Comparison of ENCODE assay signal across 7 cellular contexts in the genomic region with DNA sequence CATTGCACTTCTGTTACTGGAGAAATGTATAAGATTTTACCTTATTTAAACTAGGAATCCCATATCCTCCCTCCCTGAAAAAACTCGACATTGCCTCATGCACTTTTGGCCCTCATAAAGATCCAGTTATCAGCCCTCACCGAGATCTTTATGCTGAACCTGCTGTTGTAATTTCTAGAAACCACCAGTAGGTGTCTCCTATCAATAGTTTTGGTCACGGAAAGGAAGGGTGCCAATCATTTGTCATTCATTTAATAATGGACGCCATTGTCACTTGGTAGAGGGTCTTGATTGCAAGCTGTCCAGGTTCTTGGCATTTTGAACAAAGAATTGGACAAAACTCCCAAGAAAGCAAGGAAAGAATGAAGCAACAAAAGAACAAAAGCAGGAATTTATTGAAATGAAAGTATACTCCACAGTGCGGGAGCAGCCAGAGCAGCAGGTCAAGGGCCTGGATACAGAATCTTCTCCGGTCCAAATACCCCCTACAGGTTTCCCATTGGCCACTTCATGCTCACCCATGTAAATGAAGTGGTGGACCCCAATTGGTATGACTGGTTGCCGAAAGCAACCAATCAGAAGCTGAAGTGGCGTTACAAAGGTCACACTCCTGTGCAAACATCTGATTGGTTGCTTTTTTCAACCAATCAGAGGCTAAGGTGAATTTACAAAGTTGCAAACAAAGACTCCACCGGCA.
A peak's percentile ranks its signal among the peaks of the same experiment; 100 is the strongest.
DNase-seq lines count a peak whose midpoint lies in the region; ATAC-seq, FAIRE-seq and TF ChIP-seq lines count a peak whose summit lies in the region.

No MANE protein-coding gene starts in this region.

- ATAC-seq in GM21367 (IDR thresholded peaks at IDR 0.05; ENCODE audit: unreplicated experiment), result peak; percentile 81
- 0 out of 2 replicates have a peak, but pooled peaks have one; percentile 29 for ATAC-seq in PC-3

- no peaks in the 10 kb centered on the region for H3K23me2 ChIP-seq in H1 (ENCODE audit: low read depth, low read length)

- H3K36me3 ChIP-seq in PC-3 (ENCODE audit: low read depth, low read length) (no peaks in the 10 kb centered on the region), H1 (ENCODE audit: control insufficient read depth in 2 of 4, insufficient read depth in 4 of 4, low read length in 3 of 4) (no peaks in the 10 kb centered on the region; a peak in 1 of 8 replicates)

- intact Hi-C loops in PC-3 (cut with micrococcal nuclease), result loop anchor here (5.0 kb wide), 1 partner anchor 219 kb away; no protein-coding TSS in a partner anchor

- H4K20me1 ChIP-seq in PC-3 (ENCODE audit: low read length) (no peaks in the 10 kb centered on the region), H1 (replicated peaks in 1 of 2; ENCODE audit: control insufficient read depth in 1 of 2, insufficient read depth in 2 of 2, low read length in 2 of 2) (no peaks in the 10 kb centered on the region)

- no peak overlapping the region for H3K4ac ChIP-seq in H1 (replicated peaks; ENCODE audit: insufficient read length, low read depth, low read length)

- H2BK5ac ChIP-seq in H1 (ENCODE audit: low read depth, low read length), result no peak overlapping the region

- no peak overlapping the region for H3K9ac ChIP-seq in PC-3 (ENCODE audit: low read length)
- H3K9ac ChIP-seq in H1 (replicated peaks in 1 of 4; ENCODE audit: extremely low read depth in 1 of 4, low read depth in 3 of 4, low read length in 3 of 4), result no peak overlapping the region

- no peaks in the 10 kb centered on the region for H3K9me3 Mint-ChIP-seq in nephron

- H3K4me2 ChIP-seq in PC-3 (ENCODE audit: low read length) (0 out of 2 replicates have a peak overlapping the region, but pooled peaks have one; percentile 17), H1 (ENCODE audit: insufficient read depth in 1 of 2, low read depth in 2 of 2, low read length in 2 of 2) (no peak overlapping the region)

- H2BK15ac ChIP-seq in H1 (ENCODE audit: low read length), result no peak overlapping the region

- POLR2A ChIA-PET in PC-3 (lab: Charles Lee; ENCODE audit: unreplicated experiment), result no interaction called here
- POLR2A ChIA-PET in H1 (lab: Charles Lee; ENCODE audit: partially characterized antibody), result no interaction called here

- H2BK20ac ChIP-seq in H1 (ENCODE audit: low read length), result no peak overlapping the region

- no peak overlapping the region for H3K23ac ChIP-seq in H1 (ENCODE audit: insufficient read length)

- no peak overlapping the region for H2BK12ac ChIP-seq in H1 (ENCODE audit: low read depth, low read length)

- H3K27ac Mint-ChIP-seq in nephron, result no peak overlapping the region

- peak overlapping the region; percentile 15 for H4K5ac ChIP-seq in H1 (ENCODE audit: insufficient read length, low read depth, low read length)

- no peak overlapping the region for H4K91ac ChIP-seq in H1 (replicated peaks; ENCODE audit: insufficient read length, low read length)

- TF ChIP-seq CTCF in PC-3 (conservative IDR thresholded peaks at IDR 0.05; ENCODE audit: low read depth, low read length), result peak; percentile 78
- peak in 2 of 3 experiments; percentile 41 to 70; a peak in 2 of 4 replicates for TF ChIP-seq CTCF in H1 (IDR thresholded peaks at IDR 0.05; ENCODE audit: control extremely low read depth in 1 of 3, insufficient read depth in 1 of 3, low read depth in 1 of 3, low read length in 3 of 3)
- peak; percentile 59 to 68 (median 65) for TF ChIP-seq CTCF in nephron (IDR thresholded peaks at IDR 0.05; ENCODE audit: unreplicated experiment in 3 of 3)

- H3K4me3 Mint-ChIP-seq in nephron, result peak overlapping the region in 2 of 3 experiments; percentile 21 to 57

- H3K18ac ChIP-seq in H1 (ENCODE audit: extremely low read depth, low read length), result no peak overlapping the region

- H2AFZ ChIP-seq in PC-3 (ENCODE audit: low read length) (peak overlapping the region; percentile 44; the same call in 1 of the 2 replicates), H1 (ENCODE audit: low read length) (no peak overlapping the region)

- H3K79me1 ChIP-seq in H1 (ENCODE audit: low read depth, low read length), result no peaks in the 10 kb centered on the region

- WGBS in H1 (ENCODE audit: extremely low coverage in 1 of 2, insufficient coverage in 1 of 2, insufficient read length in 1 of 2, insufficient replicate concordance in 2 of 2, low coverage in 1 of 2, low lambda C conversion rate in 2 of 2, missing lambda C conversion rate in 1 of 2), 2 experiments, result 70% methylated on average over 9 of the region's 9 CpGs; no CpG with 5 or more reads in 1 of the 2 experiments

- H3K9me3 ChIP-seq in PC-3 (ENCODE audit: low read length) (no peaks in the 10 kb centered on the region), H1 (ENCODE audit: insufficient read depth in 2 of 2, low read depth in 1 of 2, low read length in 1 of 2) (no peaks in the 10 kb centered on the region)

- H3K4me1 ChIP-seq in PC-3 (ENCODE audit: insufficient read depth, low read length) (no peaks in the 10 kb centered on the region), H1 (replicated peaks in 1 of 4; ENCODE audit: control insufficient read depth in 3 of 4, insufficient read depth in 4 of 4, low read length in 3 of 4) (no peaks in the 10 kb centered on the region)

- no TSS peak for BruUV-seq in PC-3 (replicated peaks; lab: Mats Ljungman, UMichigan)

- H3K27ac ChIP-seq in PC-3 (ENCODE audit: low read length) (no peak overlapping the region), H1 (ENCODE audit: low read depth, low read length) (no peak overlapping the region)

- peak overlapping the region; percentile 12; the same call in 1 of the 2 replicates for H3K4me3 ChIP-seq in GM08714 (ENCODE audit: low read length)
- no peak overlapping the region for H3K4me3 ChIP-seq in PC-3 (ENCODE audit: low read length)
- H3K4me3 ChIP-seq in H1 (ENCODE audit: extremely low read depth in 1 of 4, insufficient read depth in 2 of 4, low read depth in 3 of 4, low read length in 4 of 4), result no peak overlapping the region

- DNase-seq in HS-27A (ENCODE audit: low read depth) (peak; percentile 45), PC-3 (peak; percentile 65), H1 (ENCODE audit: low read depth in 1 of 2, low spot score in 2 of 2) (no peak)
- DNase-seq in activated naive CD4-positive, alpha-beta T cell treated with Interleukin-2 at 50 U/mL for 16 hours, result no peak

- TF ChIP-seq EP300 in H1 (IDR thresholded peaks at IDR 0.05; ENCODE audit: borderline replicate concordance in 1 of 2, low read depth in 2 of 2, low read length in 2 of 2), result no peak

- FAIRE-seq in H1 (lab: Jason Lieb, UNC), result peak; percentile 24

- CTCF ChIA-PET in PC-3 (lab: Charles Lee) (no interaction called here), H1 (lab: Charles Lee; ENCODE audit: partially characterized antibody) (interaction anchor here (0.7 to 3.2 kb wide), 14 partner anchors 9 to 310 kb away, joined by 3 to 34 read pairs (median 4); no protein-coding TSS in a partner anchor)

- no peaks in the 10 kb centered on the region for H3K27me3 Mint-ChIP-seq in nephron (ENCODE audit: low read depth)

- no peak overlapping the region for H3K56ac ChIP-seq in H1 (replicated peaks; ENCODE audit: insufficient read length, low read depth, low read length)

- H3K27me3 ChIP-seq in PC-3 (ENCODE audit: low read length) (no peaks in the 10 kb centered on the region), H1 (replicated peaks in 1 of 4; ENCODE audit: control insufficient read depth in 3 of 4, extremely low read depth in 1 of 4, insufficient read depth in 3 of 4, low read length in 3 of 4) (no peaks in the 10 kb centered on the region)

- no peak overlapping the region for H4K8ac ChIP-seq in H1 (ENCODE audit: extremely low read depth, insufficient read depth, low read length)

- no peaks in the 10 kb centered on the region for H3K4me1 Mint-ChIP-seq in nephron

- H3K79me2 ChIP-seq in PC-3 (ENCODE audit: low read length), result no peaks in the 10 kb centered on the region
- H3K79me2 ChIP-seq in H1 (ENCODE audit: control insufficient read depth in 1 of 2, insufficient read depth in 2 of 2, low read length in 2 of 2), result no peaks in the 10 kb centered on the region

- no peak overlapping the region for H2BK120ac ChIP-seq in H1 (replicated peaks; ENCODE audit: low read depth, low read length)

- no peaks in the 10 kb centered on the region for H3K36me3 Mint-ChIP-seq in nephron (ENCODE audit: low read depth)

- no peaks in the 10 kb centered on the region for H3K9me2 ChIP-seq in PC-3 (replicated peaks; ENCODE audit: low read length)

- no peak for TF ChIP-seq POLR2A in H1 (IDR thresholded peaks at IDR 0.05; ENCODE audit: control extremely low read depth in 1 of 2, low read depth in 2 of 2, low read length in 2 of 2)

- no peak overlapping the region for H2AK5ac ChIP-seq in H1 (ENCODE audit: low read depth, low read length)

- TF ChIP-seq RAD21 in H1 (IDR thresholded peaks at IDR 0.05 in 1 of 2, conservative IDR thresholded peaks at IDR 0.05 in 1 of 2; ENCODE audit: low read depth in 2 of 2, low read length in 2 of 2), result peak; percentile 53 to 59

- H3F3A ChIP-seq in PC-3 (ENCODE audit: low read length, unreplicated experiment), result no peaks in the 10 kb centered on the region

- H3K14ac ChIP-seq in H1 (ENCODE audit: insufficient read length), result no peak overlapping the region

TF ChIP-seq in H1, 55 proteins besides CTCF, POLR2A, EP300 and RAD21:
- TF ChIP-seq TEAD4 (IDR thresholded peaks at IDR 0.05; ENCODE audit: low read depth, low read length) (no peak), YY1 (IDR thresholded peaks at IDR 0.05; ENCODE audit: low read depth, low read length) (peak; percentile 58; the same call in 1 of the 2 replicates)

Comparison
In these comparisons a context has a peak if more than half of its experiments do, and no peak if none do; other contexts are left out.
1. DNase-seq: peak in HS-27A (single experiment) and PC-3 (single experiment); none in H1 (0 of 2) and activated naive CD4-positive, alpha-beta T cell treated with Interleukin-2 at 50 U/mL for 16 hours (single experiment).
2. Peak in every context shown above with its lines, with median percentiles within 50 percentile points of each other: CTCF ChIP-seq.